In genomic region chr5:38593959-38594358, GRCh38 we compare ENCODE assay signal across 19 cellular contexts. TPM values are rescaled to one million over a fixed set of nuclear protein-coding genes. Genes with fewer than 3 reads are reported as not detected.
DNase-seq lines count a peak whose midpoint lies in the region; ATAC-seq and TF ChIP-seq lines count a peak whose summit lies in the region.
"Had no signal": no experiment of that assay in that cellular context is flagged by ENCODE, and none has a peak within 500 bp of the region (broad histone marks: within the 10 kb centered on the region; RNA-seq: fewer than 3 reads in every experiment).

No MANE protein-coding gene starts in this region.

- DNase-seq in right cardiac atrium (no peak), Right ventricle myocardium superior (no peak), fibroblast of lung (ENCODE audit: low read depth in 2 of 2) (peak; percentile 27 to 36), sciatic nerve (ENCODE audit: low spot score) (no peak), SIG-M5 (lab: John Stamatoyannopoulos, UW) (no peak), NCI-H1930 (lab: John Stamatoyannopoulos, UW) (no peak)
- DNase-seq: BE2C; C1 segment of cervical spinal cord; CD4-positive, CD25-positive, alpha-beta regulatory T cell; CD8-positive, alpha-beta memory T cell; COR-L47; DMS 273 treated with DMSO at 0.1 percent for 48 hours; DMS53; DND-41; GOT3; H7; HFFc6 had no signal

- H4K20me1 ChIP-seq in fibroblast of lung (ENCODE audit: control insufficient read depth, extremely low read depth, insufficient read depth, low read length) = no peaks in the 10 kb centered on the region

- H3K4me1 ChIP-seq in right cardiac atrium (ENCODE audit: control insufficient read depth, insufficient read depth, low read length) (peaks cover 2% of the 10 kb centered on the region), fibroblast of lung (ENCODE audit: control insufficient read depth, extremely low read depth, insufficient read depth, low read length) (peaks cover 7% of the 10 kb centered on the region)

- peak overlapping the region; percentile 9 for H3K4me3 ChIP-seq in right cardiac atrium (ENCODE audit: low read length)
- H3K4me3 ChIP-seq in fibroblast of lung (replicated peaks in 1 of 4; ENCODE audit: control extremely low read depth in 1 of 4, insufficient read depth in 1 of 4, low read depth in 3 of 4, low read length in 4 of 4) = no peak overlapping the region

- H3K27me3 ChIP-seq in right cardiac atrium (ENCODE audit: control insufficient read depth, insufficient read depth) (no peaks in the 10 kb centered on the region), fibroblast of lung (ENCODE audit: control insufficient read depth, insufficient read depth, low read length) (no peaks in the 10 kb centered on the region)
- H3K27me3 ChIP-seq: BE2C had no signal

- no peak overlapping the region for H3K9ac ChIP-seq in fibroblast of lung (ENCODE audit: insufficient read depth, low read length)

- H3K79me2 ChIP-seq in fibroblast of lung (ENCODE audit: control insufficient read depth, insufficient read depth, low read length) = no peaks in the 10 kb centered on the region

- intact Hi-C loops in right cardiac atrium (cut with DNase I) = loop anchor here in 1 of 4 donors (10.0 kb wide), 1 partner anchor 61 kb away; no protein-coding TSS in a partner anchor
- intact Hi-C loops in Right ventricle myocardium superior (cut with DNase I) = no loop called here
- intact Hi-C loops in sciatic nerve (cut with DNase I) = no loop called here

- H3K36me3 ChIP-seq in fibroblast of lung (ENCODE audit: control insufficient read depth, insufficient read depth, low read length) = no peaks in the 10 kb centered on the region
- H3K36me3 ChIP-seq: BE2C had no signal

- no peak for ATAC-seq in right cardiac atrium
- no peak for ATAC-seq in Right ventricle myocardium superior (ENCODE audit: poor library complexity)
- ATAC-seq in sciatic nerve = peak; percentile 63
- ATAC-seq: HCT116 had no signal

- 69% methylated on average over 7 of the region's 7 CpGs for WGBS in right cardiac atrium

- no peak overlapping the region for H2AFZ ChIP-seq in fibroblast of lung (ENCODE audit: low read length)

- H3K27ac ChIP-seq in right cardiac atrium (ENCODE audit: low read length) (no peak overlapping the region), fibroblast of lung (ENCODE audit: insufficient read depth, low read length) (no peak overlapping the region)
- H3K27ac ChIP-seq: HL-60 had no signal

- H3K9me3 ChIP-seq in right cardiac atrium (ENCODE audit: control insufficient read depth, low read length) (no peaks in the 10 kb centered on the region), fibroblast of lung (ENCODE audit: control insufficient read depth, insufficient read depth, low read depth, low read length) (no peaks in the 10 kb centered on the region)
- H3K9me3 ChIP-seq: BE2C had no signal

- H3K4me2 ChIP-seq in fibroblast of lung (ENCODE audit: extremely low read depth, insufficient read depth, low read length) = no peak overlapping the region

- no peak for TF ChIP-seq CTCF in fibroblast of lung (conservative IDR thresholded peaks at IDR 0.05 in 1 of 2, IDR thresholded peaks at IDR 0.05 in 1 of 2; ENCODE audit: low read depth in 1 of 2, low read length in 2 of 2)

RNA-seq across cellular contexts. Expression of gene LIFR, which starts 37.5 kb away (rescaled TPM):
- total RNA-seq in right cardiac atrium (10 to 100 TPM; 45.3 to 66.9 (median 63.4) TPM), Right ventricle myocardium superior (53.2 TPM), fibroblast of lung (65.1 and 84.5 TPM in 2 replicates), sciatic nerve (106 TPM)
- polyA plus RNA-seq in right cardiac atrium (16.8 TPM), fibroblast of lung (35.7 and 43.6 TPM in 2 replicates)
- polyA plus RNA-seq in fibroblast of lung (2012) = 19.8 and 26.6 TPM in 2 replicates
- 15.3 and 21.3 TPM in 2 replicates for polyA minus RNA-seq in fibroblast of lung (ENCODE audit: low replicate concordance)
- total RNA-seq: CD4-positive, CD25-positive, alpha-beta regulatory T cell; CD8-positive, alpha-beta memory T cell had no signal
- polyA plus RNA-seq: CD4-positive, CD25-positive, alpha-beta regulatory T cell; CD8-positive, alpha-beta memory T cell had no signal

Comparison
In these comparisons a context has a peak if more than half of its experiments do, and no peak if none do; other contexts are left out.
1. DNase-seq: peak in fibroblast of lung (2 of 2); none in right cardiac atrium (0 of 3), Right ventricle myocardium superior (single experiment), sciatic nerve (single experiment), SIG-M5 (single experiment) and NCI-H1930 (0 of 2).